8 cellular contexts compared by ENCODE assay signal in genomic region chr15:73051402-73051810, GRCh38. TPM values are rescaled to one million over a fixed set of nuclear protein-coding genes. Genes with fewer than 3 reads are reported as not detected.
DNase-seq lines count a peak whose midpoint lies in the region; ATAC-seq, FAIRE-seq and TF ChIP-seq lines count a peak whose summit lies in the region.

No MANE protein-coding gene starts in this region.

- FAIRE-seq in K562 (lab: Jason Lieb, UNC), result no peak

- POLR2A ChIA-PET in K562 (lab: Yijun Ruan, JAX), result no interaction called here

- no peak for TF ChIP-seq EP300 in K562 (IDR thresholded peaks at IDR 0.05; ENCODE audit: low read length)

- no peaks in the 10 kb centered on the region for H3K36me3 ChIP-seq in HUES64 (ENCODE audit: insufficient read depth, low read length)
- H3K36me3 ChIP-seq in K562 (ENCODE audit: control insufficient read depth, insufficient read depth, low read length), result no peaks in the 10 kb centered on the region

- no peaks in the 10 kb centered on the region for H4K20me1 ChIP-seq in K562 (replicated peaks; ENCODE audit: control insufficient read depth, insufficient read depth, low read length)

- H3K36me3 Mint-ChIP-seq in immature natural killer cell, result no peaks in the 10 kb centered on the region

- H2AFZ ChIP-seq in K562 (ENCODE audit: low read depth, low read length), result peak overlapping the region; percentile 84

- WGBS in HUES64, result under 1% methylated on average over 42 of the region's 42 CpGs
- 16% methylated on average over 18 of the region's 42 CpGs for WGBS in K562 (ENCODE audit: insufficient coverage, low coverage, missing lambda C conversion rate)

- H3K9ac ChIP-seq in HUES64 (ENCODE audit: low read depth, low read length), result peak overlapping the region; percentile 74
- 0 out of 4 replicates have a peak overlapping the region, but pooled peaks of 1 of the 2 experiments have one; percentile 51 for H3K9ac ChIP-seq in K562 (ENCODE audit: insufficient read depth in 1 of 2, low read depth in 2 of 2, low read length in 2 of 2)

- no peaks in the 10 kb centered on the region for H3K9me1 ChIP-seq in K562 (ENCODE audit: control insufficient read depth, insufficient read depth, low read length)

- CTCF ChIA-PET in K562 (lab: Yijun Ruan, JAX; ENCODE audit: low intra/inter-chr PET ratio), result no interaction called here

- peak overlapping the region; percentile 91 for H3K27ac ChIP-seq in HUES64 (ENCODE audit: low read depth, low read length)
- no peak overlapping the region for H3K27ac ChIP-seq in K562 (ENCODE audit: extremely low read depth, low read depth, low read length)

- H3K9me3 ChIP-seq in HUES64 (ENCODE audit: insufficient read depth, low read depth, low read length) (no peaks in the 10 kb centered on the region), K562 (replicated peaks; ENCODE audit: control insufficient read depth, insufficient read depth, low read depth, low read length) (no peaks in the 10 kb centered on the region)

- H3K79me2 ChIP-seq in K562 (ENCODE audit: control insufficient read depth, insufficient read depth, low read length), result no peaks in the 10 kb centered on the region

- intact Hi-C loops in K562 (cut with micrococcal nuclease), result no loop called here

- peak; percentile 47 for ATAC-seq in K562
- ATAC-seq in stimulated activated naive CD8-positive, alpha-beta T cell treated with anti-CD3 and anti-CD28 coated beads, Interleukin-15, Interleukin-2, amounts not matched to agents 100 U/mL and 50 U/mL, for 24 hours, result no peak

- H3K9me3 Mint-ChIP-seq in immature natural killer cell, result no peaks in the 10 kb centered on the region

- peaks cover 9 to 15% of the 10 kb centered on the region in 2 donors for H3K4me1 Mint-ChIP-seq in immature natural killer cell

- H3K4me2 ChIP-seq in K562 (ENCODE audit: insufficient read depth, low read length), result peak overlapping the region; percentile 59

- H3K4me3 ChIP-seq in HUES64 (ENCODE audit: low read length) (peak overlapping the region; percentile 65), K562 (peak overlapping the region; percentile 45)

- no TSS peak for BruUV-seq in K562 (replicated peaks; lab: Mats Ljungman, UMichigan)

- H3K4me1 ChIP-seq in HUES64 (ENCODE audit: insufficient read depth, low read length) (peaks cover 21% of the 10 kb centered on the region), K562 (replicated peaks in 1 of 2; ENCODE audit: control insufficient read depth in 2 of 2, insufficient read depth in 2 of 2, low read length in 2 of 2) (peaks cover 2 to 19% of the 10 kb centered on the region in 2 experiments; a peak in 4 of 5 replicates)

- H3K27me3 ChIP-seq in HUES64 (ENCODE audit: insufficient read depth, low read length) (peaks cover 12% of the 10 kb centered on the region), K562 (ENCODE audit: control insufficient read depth in 2 of 2, insufficient read depth in 2 of 2, low read length in 2 of 2) (peaks cover 10 to 15% of the 10 kb centered on the region in 2 experiments; a peak in 4 of 5 replicates)

- no peak for TF ChIP-seq CTCF in K562 (IDR thresholded peaks at IDR 0.05 in 2 of 3, conservative IDR thresholded peaks at IDR 0.05 in 1 of 3; ENCODE audit: insufficient read depth in 2 of 3, low read depth in 1 of 3, low read length in 3 of 3)

- in situ Hi-C loops in K562 (cut with MboI), result no loop called here

- peak; percentile 54 for DNase-seq in GM03348 (ENCODE audit: low spot score)
- peak in 2 of 4 experiments; percentile 31 to 42 for DNase-seq in K562 (ENCODE audit: extremely low read depth in 1 of 4, low spot score in 3 of 4)
- DNase-seq in immature natural killer cell, result no peak
- peak; percentile 24 for DNase-seq in stimulated activated naive CD8-positive, alpha-beta T cell treated with anti-CD3 and anti-CD28 coated beads, Interleukin-15, Interleukin-2, amounts not matched to agents 100 U/mL and 50 U/mL, for 24 hours
- DNase-seq in amniotic stem cell (lab: John Stamatoyannopoulos, UW), result no peak
- DNase-seq in NCI-H524 treated with DMSO at 0.1 percent for 48 hours (lab: John Stamatoyannopoulos, UW), result no peak
- no peak for DNase-seq in SKM-1 (lab: John Stamatoyannopoulos, UW; ENCODE audit: unreplicated experiment)

- TF ChIP-seq RAD21 in K562 (CRISPR knock-in tag; conservative IDR thresholded peaks at IDR 0.05 in 1 of 2, IDR thresholded peaks at IDR 0.05 in 1 of 2), result no peak

- H3K27me3 Mint-ChIP-seq in immature natural killer cell (ENCODE audit: low read depth in 3 of 3), result peaks cover 8 to 14% (median 9%) of the 10 kb centered on the region in 3 donors

- no peak for TF ChIP-seq POLR2A in K562 (conservative IDR thresholded peaks at IDR 0.05)

- H3K27ac Mint-ChIP-seq in immature natural killer cell, result peak overlapping the region in 5 of 6 donors; percentile 32 to 77 (median 36)

- H3K4me3 Mint-ChIP-seq in immature natural killer cell, result peak overlapping the region; percentile 81 to 85 (median 82)

TF ChIP-seq in K562, 482 proteins besides CTCF, POLR2A, EP300 and RAD21:
- TF ChIP-seq SUPT5H (IDR thresholded peaks at IDR 0.05) (no peak), SLC30A9 (CRISPR knock-in tag; IDR thresholded peaks at IDR 0.05) (no peak), ZNF512 (tag; IDR thresholded peaks at IDR 0.05) (no peak), HDAC2 (IDR thresholded peaks at IDR 0.05) (no peak), IRF2 (CRISPR knock-in tag; IDR thresholded peaks at IDR 0.05) (no peak), MYC (IDR thresholded peaks at IDR 0.05; ENCODE audit: low read depth, low read length) (no peak), MYC (CRISPR knock-in tag; IDR thresholded peaks at IDR 0.05; ENCODE audit: borderline replicate concordance, low read depth) (no peak), FOXM1 (IDR thresholded peaks at IDR 0.05; ENCODE audit: low read depth) (no peak), FOXM1 (CRISPR knock-in tag; IDR thresholded peaks at IDR 0.05; ENCODE audit: low read depth) (no peak), NFYB (IDR thresholded peaks at IDR 0.05; ENCODE audit: extremely low read depth, insufficient read length) (no peak), E2F6 (IDR thresholded peaks at IDR 0.05; ENCODE audit: borderline replicate concordance in 1 of 2, extremely low read depth in 1 of 2, insufficient read depth in 1 of 2, insufficient read length in 1 of 2, low read depth in 1 of 2, low read length in 1 of 2, poor library complexity in 1 of 2, severe bottlenecking in 1 of 2) (no peak), ZNF224 (CRISPR knock-in tag; IDR thresholded peaks at IDR 0.05) (no peak)

RNA-seq across cellular contexts. Expression of gene NEO1, which starts 0.9 kb away (rescaled TPM):
- 30.6 TPM for polyA plus RNA-seq in HUES64 (2013, experiment 1 of 2)
- 36.3 TPM for polyA plus RNA-seq in HUES64 (2013, experiment 2 of 2)
- total RNA-seq in K562 (2011; cell fraction: chromatin; rRNA removed; ENCODE audit: low replicate concordance), result 1.4 and 1.8 TPM in 2 replicates
- 1.1 and 2.2 TPM in 2 replicates for total RNA-seq in K562 (2011; cell fraction: nucleolus; rRNA removed)
- total RNA-seq in K562 (2011; cell fraction: nucleoplasm; rRNA removed), result 1.2 and 1.5 TPM in 2 replicates
- total RNA-seq in K562 (2014; rRNA removed) (0.24 and 0.32 TPM in 2 replicates), K562 (2014; rRNA removed; fragmentation: Illumina TruSeq; extraction: Trizol) (0.65 and 1.0 TPM in 2 replicates), K562 (2015; rRNA removed; fragmentation: Illumina TruSeq; extraction: Trizol) (0.79 and 0.83 TPM in 2 replicates), K562 (2021) (0.64 and 0.76 TPM in 2 replicates)
- polyA plus RNA-seq in K562 (2011; rRNA removed) (0.28 and 1.7 TPM in 2 replicates), K562 (2014; fragmentation: Illumina TruSeq; extraction: Trizol) (0.48 and 0.55 TPM in 2 replicates), K562 (2014; fragmentation: Nextera tagmentation; extraction: Ambion mirVana) (under 1 TPM; 0.08 to 0.15 TPM), K562 (2014; rRNA removed) (0.13 and 0.40 TPM in 2 replicates), immature natural killer cell (1 to 10 TPM; 2.2 to 6.0 (median 2.4) TPM)
- polyA plus RNA-seq in K562 (2011; cell fraction: cytosol; rRNA removed), result 0.38 and 2.1 TPM in 2 replicates
- 0.39 and 2.1 TPM in 2 replicates for polyA plus RNA-seq in K562 (2011; cell fraction: nucleus; rRNA removed)
- 1.3 and 1.9 TPM in 2 replicates for polyA plus RNA-seq in K562 (2012)
- polyA minus RNA-seq in K562 (2011; rRNA and poly(A)+ RNA removed), result 0.54 and 2.1 TPM in 2 replicates
- polyA minus RNA-seq in K562 (2011; cell fraction: cytosol; rRNA and poly(A)+ RNA removed), result 4.2 TPM in 1 of 2 replicates, not detected in the other
- 1.1 and 1.3 TPM in 2 replicates for polyA minus RNA-seq in K562 (2011; cell fraction: nucleus; rRNA and poly(A)+ RNA removed)

Comparison
In these comparisons a context has a peak if more than half of its experiments do, and no peak if none do; other contexts are left out.
1. DNase-seq: peak in GM03348 (single experiment) and stimulated activated naive CD8-positive, alpha-beta T cell treated with anti-CD3 and anti-CD28 coated beads, Interleukin-15, Interleukin-2, amounts not matched to agents 100 U/mL and 50 U/mL, for 24 hours (single experiment); none in immature natural killer cell (0 of 3), amniotic stem cell (single experiment), NCI-H524 treated with DMSO at 0.1 percent for 48 hours (single experiment) and SKM-1 (single experiment).